Comparison of ENCODE assay signal across 26 cellular contexts in the genomic region with DNA sequence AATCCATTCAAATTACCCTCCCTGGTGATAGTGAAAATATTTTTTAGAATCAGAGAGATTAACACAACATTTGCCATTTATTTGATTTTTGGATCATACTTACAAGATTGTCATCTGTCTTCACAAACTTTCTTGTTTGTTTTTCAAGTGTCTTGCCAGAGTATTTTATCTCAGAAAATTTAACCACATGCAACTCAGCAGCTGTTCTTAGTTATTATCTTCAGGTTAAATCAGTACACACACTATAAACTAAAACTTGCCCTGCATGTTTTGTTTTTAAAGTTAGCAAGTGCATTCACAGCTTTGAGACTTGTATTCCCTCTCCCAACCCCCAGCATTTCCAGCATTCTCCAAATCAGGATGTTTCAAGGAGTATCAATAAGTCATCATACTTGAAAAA.
"Had no signal": no experiment of that assay in that cellular context is flagged by ENCODE, and none has a peak within 500 bp of the region (broad histone marks: within the 10 kb centered on the region; RNA-seq: fewer than 3 reads in every experiment).

No MANE protein-coding gene starts in this region.

- ATAC-seq: effector memory CD8-positive, alpha-beta T cell; gastrocnemius medialis; left lobe of liver; naive thymus-derived CD8-positive, alpha-beta T cell; right lobe of liver; stimulated activated naive CD8-positive, alpha-beta T cell treated with anti-CD3 and anti-CD28 coated beads, Interleukin-15, amount 100 ng/mL, for 72 hours; upper lobe of right lung had no signal

- H3K4me3 ChIP-seq: gastrocnemius medialis, lung, ovary, right lobe of liver, smooth muscle cell, suprapubic skin, transverse colon, upper lobe of right lung, uterus had no signal

- H3K4me1 ChIP-seq: gastrocnemius medialis, right lobe of liver, transverse colon, upper lobe of right lung, uterus had no signal

- H3K9me3 ChIP-seq: gastrocnemius medialis, ovary, suprapubic skin, transverse colon, upper lobe of right lung, uterus had no signal

- DNase-seq: cortex of kidney; effector memory CD8-positive, alpha-beta T cell; foreskin fibroblast; gastrocnemius medialis; head of caudate nucleus; kidney; mesenchymal stem cell; midbrain; naive thymus-derived CD8-positive, alpha-beta T cell; nephron progenitor cell; nucleus accumbens; ovary; right lobe of liver; stimulated activated CD4-positive, alpha-beta T cell treated with anti-CD3 and anti-CD28 coated beads, Interleukin-12 subunit alpha, Interleukin-12 subunit beta, amount 100 ng/mL, for 4 hours; stimulated activated CD4-positive, alpha-beta T cell treated with anti-CD3 and anti-CD28 coated beads, Interleukin-1b, Interleukin-23, amount 100 ng/mL, for 48 hours; stimulated activated CD4-positive, alpha-beta T cell treated with anti-CD3 and anti-CD28 coated beads, Interleukin-4, amount 100 ng/mL, for 1 hour; stimulated activated CD8-positive, alpha-beta memory T cell treated with anti-CD3 and anti-CD28 coated beads, Interleukin-4, amount 100 ng/mL, for 48 hours; stimulated activated naive CD4-positive, alpha-beta T cell; stimulated activated naive CD8-positive, alpha-beta T cell treated with anti-CD3 and anti-CD28 coated beads, Interleukin-15, amount 100 ng/mL, for 72 hours; transverse colon; upper lobe of right lung; uterus had no signal

- H3K27ac ChIP-seq: gastrocnemius medialis, ovary, right lobe of liver, suprapubic skin, transverse colon, upper lobe of right lung, uterus had no signal

- H3K4me2 ChIP-seq: smooth muscle cell had no signal

- H3K27me3 ChIP-seq: gastrocnemius medialis, ovary, right lobe of liver, suprapubic skin, transverse colon, upper lobe of right lung, uterus had no signal

- H3K36me3 ChIP-seq: gastrocnemius medialis, ovary, right lobe of liver, suprapubic skin, transverse colon, upper lobe of right lung, uterus had no signal
